24 cellular contexts compared by ENCODE assay signal in genomic region chr1:223199094-223199647, GRCh38. TPM values are rescaled to one million over a fixed set of nuclear protein-coding genes. Genes with fewer than 3 reads are reported as not detected.
DNase-seq lines count a peak whose midpoint lies in the region; ATAC-seq and TF ChIP-seq lines count a peak whose summit lies in the region.
"Had no signal": no experiment of that assay in that cellular context is flagged by ENCODE, and none has a peak within 500 bp of the region (broad histone marks: within the 10 kb centered on the region; RNA-seq: fewer than 3 reads in every experiment).

No MANE protein-coding gene starts in this region.

- no peak overlapping the region for H3K27ac Mint-ChIP-seq in HFFc6
- H3K27ac Mint-ChIP-seq: activated B cell treated with CpG ODN at 0.5 μM for 24 hours; GM23338; T-helper 2 cell treated with Interferon-gamma antibody and Interleukin-4, amounts not matched to agents 5 μg/mL and 100 μg/mL, for 36 hours had no signal

- H3K27ac ChIP-seq in RWPE2 (ENCODE audit: poor library complexity, severe bottlenecking) = no peak overlapping the region
- H3K27ac ChIP-seq in upper lobe of right lung = no peak overlapping the region
- H3K27ac ChIP-seq in substantia nigra (ENCODE audit: low read depth, low read length, poor library complexity, severe bottlenecking) = no peak overlapping the region
- H3K27ac ChIP-seq: BLaER1, dorsolateral prefrontal cortex, KMS-11 had no signal

- DNase-seq in NOMO-1 treated with DMSO at 0.1 percent for 48 hours (lab: John Stamatoyannopoulos, UW; ENCODE audit: unreplicated experiment) (peak; percentile 32), NOMO-1 treated with dmso at 0.1 percent for 144 hours (lab: John Stamatoyannopoulos, UW; ENCODE audit: unreplicated experiment) (no peak), RWPE2 (ENCODE audit: low spot score) (no peak), fibroblast of the aortic adventitia (ENCODE audit: low read depth) (peak; percentile 13), upper lobe of right lung (no peak), T1000 (lab: John Stamatoyannopoulos, UW) (no peak), HFFc6 (no peak), substantia nigra (lab: John Stamatoyannopoulos, UW) (no peak)
- DNase-seq: activated B cell treated with CpG ODN at 0.5 μM for 24 hours; activated CD4-positive, alpha-beta T cell treated with anti-CD3 and anti-CD28 coated beads, Interleukin-2, amount 50 U/mL, for 48 hours; activated gamma-delta T cell; activated T-cell treated with anti-CD3 and anti-CD28 coated beads for 4 hours; dorsolateral prefrontal cortex; foreskin melanocyte; GDM1; hypothalamus; NCI-H1105 treated with DMSO at 0.1 percent for 48 hours; NCI-H2171 treated with DMSO at 0.1 percent for 48 hours; NCI-H526 treated with DMSO at 0.1 percent for 48 hours had no signal

- peaks cover 26% of the 10 kb centered on the region for H3K27me3 Mint-ChIP-seq in HFFc6 (ENCODE audit: insufficient read depth)

- no peaks in the 10 kb centered on the region for H3K9me3 ChIP-seq in RWPE2 (ENCODE audit: severe bottlenecking)
- no peaks in the 10 kb centered on the region for H3K9me3 ChIP-seq in upper lobe of right lung
- H3K9me3 ChIP-seq: BLaER1 had no signal

- no peaks in the 10 kb centered on the region for H3K27me3 ChIP-seq in RWPE2 (ENCODE audit: insufficient read depth, poor library complexity, severe bottlenecking)
- no peaks in the 10 kb centered on the region for H3K27me3 ChIP-seq in upper lobe of right lung
- H3K27me3 ChIP-seq: BLaER1, dorsolateral prefrontal cortex had no signal

- intact Hi-C loops in upper lobe of right lung (cut with DNase I) = no loop called here

- no peaks in the 10 kb centered on the region for H3K9me3 Mint-ChIP-seq in HFFc6
- H3K9me3 Mint-ChIP-seq: activated B cell treated with CpG ODN at 0.5 μM for 24 hours; GM23338; T-helper 2 cell treated with Interferon-gamma antibody and Interleukin-4, amounts not matched to agents 5 μg/mL and 100 μg/mL, for 36 hours had no signal

- TF ChIP-seq CTCF in RWPE2 (IDR thresholded peaks at IDR 0.05; ENCODE audit: poor library complexity, severe bottlenecking) = no peak
- no peak for TF ChIP-seq CTCF in fibroblast of the aortic adventitia (IDR thresholded peaks at IDR 0.05; ENCODE audit: insufficient read depth, low read length)
- no peak for TF ChIP-seq CTCF in upper lobe of right lung (IDR thresholded peaks at IDR 0.05)
- no peak for TF ChIP-seq CTCF in HFFc6 (IDR thresholded peaks at IDR 0.05)

- H3K4me1 Mint-ChIP-seq in HFFc6 (ENCODE audit: low read depth) = no peaks in the 10 kb centered on the region
- H3K4me1 Mint-ChIP-seq: activated B cell treated with CpG ODN at 0.5 μM for 24 hours, GM23338 had no signal

- H3K4me3 ChIP-seq in RWPE2 (ENCODE audit: severe bottlenecking) = no peak overlapping the region
- H3K4me3 ChIP-seq in fibroblast of the aortic adventitia (ENCODE audit: low read depth, low read length) = no peak overlapping the region
- H3K4me3 ChIP-seq in upper lobe of right lung = no peak overlapping the region
- H3K4me3 ChIP-seq: BLaER1, dorsolateral prefrontal cortex, GM23338 had no signal

- peaks cover 9% of the 10 kb centered on the region for H3K4me1 ChIP-seq in RWPE2 (ENCODE audit: insufficient read depth, poor library complexity, severe bottlenecking)
- no peaks in the 10 kb centered on the region for H3K4me1 ChIP-seq in upper lobe of right lung

- H3K36me3 ChIP-seq in RWPE2 (ENCODE audit: low read depth) (no peaks in the 10 kb centered on the region), upper lobe of right lung (no peaks in the 10 kb centered on the region)
- H3K36me3 ChIP-seq: BLaER1 had no signal

- no peak overlapping the region for H3K4me3 Mint-ChIP-seq in HFFc6
- H3K4me3 Mint-ChIP-seq: activated B cell treated with CpG ODN at 0.5 μM for 24 hours; GM23338; T-helper 2 cell treated with Interferon-gamma antibody and Interleukin-4, amounts not matched to agents 5 μg/mL and 100 μg/mL, for 36 hours had no signal

- ATAC-seq in RWPE2 (ENCODE audit: low read depth) (0 out of 3 replicates have a peak, but pooled peaks have one; percentile 21), upper lobe of right lung (peak; percentile 13)
- ATAC-seq: GM23338 had no signal

- no peaks in the 10 kb centered on the region for H3K36me3 Mint-ChIP-seq in HFFc6 (ENCODE audit: low read depth)

RNA-seq across cellular contexts. Expression of gene TLR5, which starts 56.1 kb away (rescaled TPM):
- total RNA-seq in fibroblast of the aortic adventitia (ENCODE audit: low replicate concordance) = 0.36 TPM in 1 of 2 replicates, not detected in the other
- 22.3 TPM for total RNA-seq in upper lobe of right lung
- total RNA-seq in HFFc6 (2021; fragmentation: NEBNext Ultra II Directional; extraction: Animal tissue kit (Norgen Biotek cat#: 25700)) = under 1 TPM in 1 of 6 experiments, not detected in 5; 0.16 TPM
- total RNA-seq: activated B cell treated with CpG ODN at 0.5 μM for 24 hours, OCI-LY7 had no signal

Comparison
In these comparisons a context has a peak if more than half of its experiments do, and no peak if none do; other contexts are left out.
1. DNase-seq: peak in NOMO-1 treated with DMSO at 0.1 percent for 48 hours (single experiment) and fibroblast of the aortic adventitia (single experiment); none in NOMO-1 treated with dmso at 0.1 percent for 144 hours (single experiment), RWPE2 (single experiment), upper lobe of right lung (single experiment), T1000 (single experiment), HFFc6 (single experiment) and substantia nigra (0 of 49).
2. RNA of gene TLR5, which starts 56.1 kb away (total RNA-seq): 22.3 TPM in upper lobe of right lung (single experiment); 0.36 TPM in fibroblast of the aortic adventitia and 0.16 TPM in HFFc6; every median in the first group is over 10 times any median in the second.